Comparison of ENCODE assay signal across 20 cellular contexts in genomic region chr2:198311020-198311419, GRCh38.
"Had no signal": no experiment of that assay in that cellular context is flagged by ENCODE, and none has a peak within 500 bp of the region (broad histone marks: within the 10 kb centered on the region; RNA-seq: fewer than 3 reads in every experiment).

No MANE protein-coding gene starts in this region.

- H3K4me1 Mint-ChIP-seq: immature natural killer cell; stimulated activated memory B cell treated with anti-CD40 and anti-IgM and Interleukin-4, amounts not matched to agents 10 μg/mL and 1 μg/mL and 100 μg/mL, for 72 hours had no signal

- H3K36me3 Mint-ChIP-seq: immature natural killer cell; naive thymus-derived CD8-positive, alpha-beta T cell; stimulated activated memory B cell treated with anti-CD40 and anti-IgM and Interleukin-4, amounts not matched to agents 10 μg/mL and 1 μg/mL and 100 μg/mL, for 72 hours had no signal

- DNase-seq: effector CD4-positive, alpha-beta T cell; endodermal cell; erythroblast; immature natural killer cell; left ventricle myocardium inferior; lower lobe of right lung; mesendoderm; naive thymus-derived CD8-positive, alpha-beta T cell; psoas muscle; retina; spleen; stimulated activated CD4-positive, alpha-beta T cell treated with anti-CD3 and anti-CD28 coated beads, Interleukin-15, amount 100 ng/mL, for 24 hours; stimulated activated CD4-positive, alpha-beta T cell treated with anti-CD3 and anti-CD28 coated beads, Interleukin-1b, Interleukin-23, amount 100 ng/mL, for 48 hours; stimulated activated CD4-positive, alpha-beta T cell treated with anti-CD3 and anti-CD28 coated beads, Interleukin-4, amount 100 ng/mL, for 24 hours; stomach; substantia nigra; trophoblast cell had no signal

- H3K4me3 Mint-ChIP-seq: endodermal cell; immature natural killer cell; naive thymus-derived CD8-positive, alpha-beta T cell; stimulated activated memory B cell treated with anti-CD40 and anti-IgM and Interleukin-4, amounts not matched to agents 10 μg/mL and 1 μg/mL and 100 μg/mL, for 72 hours had no signal

- H3K27ac Mint-ChIP-seq: endodermal cell; immature natural killer cell; naive thymus-derived CD8-positive, alpha-beta T cell; stimulated activated memory B cell treated with anti-CD40 and anti-IgM and Interleukin-4, amounts not matched to agents 10 μg/mL and 1 μg/mL and 100 μg/mL, for 72 hours had no signal

- H3K9me3 Mint-ChIP-seq: immature natural killer cell; naive thymus-derived CD8-positive, alpha-beta T cell; stimulated activated memory B cell treated with anti-CD40 and anti-IgM and Interleukin-4, amounts not matched to agents 10 μg/mL and 1 μg/mL and 100 μg/mL, for 72 hours had no signal

- ATAC-seq: foreskin keratinocyte; lower lobe of right lung; naive thymus-derived CD8-positive, alpha-beta T cell; psoas muscle; sciatic nerve; stimulated activated memory B cell treated with anti-CD40 and anti-IgM and Interleukin-4, amounts not matched to agents 10 μg/mL and 1 μg/mL and 100 μg/mL, for 72 hours had no signal
